In genomic region chr3:169522595-169523529, GRCh38 we compare ENCODE assay signal across 26 cellular contexts.
"Had no signal": no experiment of that assay in that cellular context is flagged by ENCODE, and none has a peak within 500 bp of the region (broad histone marks: within the 10 kb centered on the region; RNA-seq: fewer than 3 reads in every experiment).

No MANE protein-coding gene starts in this region.

- H3K4me3 Mint-ChIP-seq: activated CD4-positive, alpha-beta memory T cell treated with anti-CD3 and anti-CD28 coated beads, Interleukin-2, amount 10 ng/mL, durations not matched to agents 7 days and 5 days; activated CD4-positive, alpha-beta T cell treated with anti-CD3 and anti-CD28 coated beads for 36 hours; activated naive CD4-positive, alpha-beta T cell treated with anti-CD3 and anti-CD28 coated beads for 36 hours; activated naive CD8-positive, alpha-beta T cell treated with anti-CD3 and anti-CD28 coated beads for 36 hours; activated T-helper 17 cell treated with anti-CD3 and anti-CD28 coated beads, Interleukin-2, amount 50 U/mL, for 72 hours had no signal

- H3K36me3 Mint-ChIP-seq: activated naive CD8-positive, alpha-beta T cell treated with anti-CD3 and anti-CD28 coated beads for 36 hours had no signal

- H3K36me3 ChIP-seq: brain microvascular endothelial cell, cardiac muscle cell, MG63 had no signal

- H3K27ac Mint-ChIP-seq: activated CD4-positive, alpha-beta memory T cell treated with anti-CD3 and anti-CD28 coated beads, Interleukin-2, amount 10 ng/mL, durations not matched to agents 7 days and 5 days; activated CD4-positive, alpha-beta T cell treated with anti-CD3 and anti-CD28 coated beads for 36 hours; activated naive CD4-positive, alpha-beta T cell treated with anti-CD3 and anti-CD28 coated beads for 36 hours; activated naive CD8-positive, alpha-beta T cell treated with anti-CD3 and anti-CD28 coated beads for 36 hours; activated T-helper 17 cell treated with anti-CD3 and anti-CD28 coated beads, Interleukin-2, amount 50 U/mL, for 72 hours had no signal

- H3K9me3 ChIP-seq: SK-N-SH had no signal

- H3K4me3 ChIP-seq: cardiac muscle cell, MG63 had no signal

- H3K27ac ChIP-seq: brain microvascular endothelial cell, cardiac muscle cell, VCaP had no signal

- ATAC-seq: activated CD4-positive, alpha-beta T cell treated with anti-CD3 and anti-CD28 coated beads for 36 hours; activated T-helper 17 cell treated with anti-CD3 and anti-CD28 coated beads, Interleukin-2, amount 50 U/mL, for 72 hours; Panc1; Right ventricle myocardium inferior had no signal

- DNase-seq: activated CD4-positive, alpha-beta memory T cell treated with anti-CD3 and anti-CD28 coated beads, Interleukin-2, amount 10 ng/mL, durations not matched to agents 7 days and 5 days; activated CD4-positive, alpha-beta T cell treated with anti-CD3 and anti-CD28 coated beads for 36 hours; activated CD4-positive, alpha-beta T cell treated with anti-CD3 and anti-CD28 coated beads, Interleukin-2, amount 50 U/mL, for 1 hour; activated gamma-delta T cell; activated naive CD4-positive, alpha-beta T cell treated with anti-CD3 and anti-CD28 coated beads for 36 hours; activated naive CD8-positive, alpha-beta T cell treated with anti-CD3 and anti-CD28 coated beads for 36 hours; activated T-cell treated with anti-CD3 and anti-CD28 coated beads for 4 hours; activated T-cell treated with anti-CD3 and anti-CD28 coated beads, Interleukin-2, amount 50 U/mL, for 48 hours; brain microvascular endothelial cell; MG63; MV-4-11; NCI-H1092 treated with DMSO at 0.1 percent for 48 hours; NCI-H1930; NCI-H2107; NCI-H524 treated with DMSO at 0.1 percent for 48 hours; NCI-H774; NK-92 treated with Interleukin-12 subunit alpha and Interleukin-12 subunit beta, amount 100 ng/mL, for 24 hours; OCI-M1; RPMI8226; SK-N-SH; T-helper 1 cell had no signal

- H3K27me3 ChIP-seq: brain microvascular endothelial cell, cardiac muscle cell, MG63 had no signal

- H3K27me3 Mint-ChIP-seq: activated CD4-positive, alpha-beta memory T cell treated with anti-CD3 and anti-CD28 coated beads, Interleukin-2, amount 10 ng/mL, durations not matched to agents 7 days and 5 days; activated naive CD8-positive, alpha-beta T cell treated with anti-CD3 and anti-CD28 coated beads for 36 hours had no signal

- H3K9me3 Mint-ChIP-seq: activated CD4-positive, alpha-beta memory T cell treated with anti-CD3 and anti-CD28 coated beads, Interleukin-2, amount 10 ng/mL, durations not matched to agents 7 days and 5 days; activated naive CD4-positive, alpha-beta T cell treated with anti-CD3 and anti-CD28 coated beads for 36 hours; activated naive CD8-positive, alpha-beta T cell treated with anti-CD3 and anti-CD28 coated beads for 36 hours had no signal

- H3K4me1 Mint-ChIP-seq: activated CD4-positive, alpha-beta memory T cell treated with anti-CD3 and anti-CD28 coated beads, Interleukin-2, amount 10 ng/mL, durations not matched to agents 7 days and 5 days; activated CD4-positive, alpha-beta T cell treated with anti-CD3 and anti-CD28 coated beads for 36 hours; activated naive CD8-positive, alpha-beta T cell treated with anti-CD3 and anti-CD28 coated beads for 36 hours; activated T-helper 17 cell treated with anti-CD3 and anti-CD28 coated beads, Interleukin-2, amount 50 U/mL, for 72 hours had no signal
